In genomic region chr7:12257582-12257981, GRCh38 we compare ENCODE assay signal across 8 cellular contexts. TPM values are rescaled to one million over a fixed set of nuclear protein-coding genes. Genes with fewer than 3 reads are reported as not detected.
DNase-seq lines count a peak whose midpoint lies in the region; ATAC-seq and TF ChIP-seq lines count a peak whose summit lies in the region.

No MANE protein-coding gene starts in this region.

- peak; percentile 99 for ATAC-seq in GM19468 (IDR thresholded peaks at IDR 0.05; ENCODE audit: extremely low read depth, unreplicated experiment)
- peak; percentile 100 for ATAC-seq in HG03460 (IDR thresholded peaks at IDR 0.05; ENCODE audit: unreplicated experiment)

- no peak overlapping the region for H2BK15ac ChIP-seq in mesendoderm (replicated peaks; ENCODE audit: low read depth)

- no peak overlapping the region for H2BK5ac ChIP-seq in mesendoderm (ENCODE audit: low read length)

- H4K8ac ChIP-seq in mesendoderm (ENCODE audit: low read depth, low read length), result no peak overlapping the region

- TF ChIP-seq CTCF in GM12864 (IDR thresholded peaks at IDR 0.05; ENCODE audit: low read depth, low read length, missing control alignments) (no peak), WI38 (IDR thresholded peaks at IDR 0.05; ENCODE audit: low read depth, low read length) (no peak), adrenal gland (IDR thresholded peaks at IDR 0.05) (no peak)

- H3K27ac ChIP-seq in mesendoderm (ENCODE audit: low read depth, low read length), result no peak overlapping the region
- H3K27ac ChIP-seq in adrenal gland, result no peak overlapping the region

- H3K9me3 ChIP-seq in adrenal gland (replicated peaks in 1 of 3), result no peaks in the 10 kb centered on the region

- WGBS in mesendoderm (ENCODE audit: extremely low coverage, insufficient coverage, low lambda C conversion rate), result no CpG with 5 or more reads among the region's 2 CpGs
- WGBS in adrenal gland, 4 donors, result 49 to 74% (median 61%) methylated on average over 2 of the region's 2 CpGs

- no peak overlapping the region for H3K4me3 ChIP-seq in GM12864 (ENCODE audit: low read depth, low read length)
- H3K4me3 ChIP-seq in WI38 (ENCODE audit: low read depth, low read length), result peak overlapping the region; percentile 3; the same call in 1 of the 2 replicates
- H3K4me3 ChIP-seq in mesendoderm (ENCODE audit: low read length), result no peak overlapping the region
- peak overlapping the region in 1 of 4 donors; percentile 25 for H3K4me3 ChIP-seq in adrenal gland

- no peaks in the 10 kb centered on the region for H3K79me1 ChIP-seq in mesendoderm (ENCODE audit: low read length)

- H3K79me2 ChIP-seq in mesendoderm (ENCODE audit: control insufficient read depth, insufficient read depth, low read length), result no peaks in the 10 kb centered on the region

- no peak overlapping the region for H4K5ac ChIP-seq in mesendoderm (ENCODE audit: low read length)

- H3K4me1 ChIP-seq in mesendoderm (ENCODE audit: control insufficient read depth, low read depth, low read length) (no peaks in the 10 kb centered on the region), adrenal gland (replicated peaks in 1 of 2) (no peaks in the 10 kb centered on the region)

- no peak overlapping the region for H3K9ac ChIP-seq in mesendoderm (ENCODE audit: low read length)

- peak; percentile 68 for DNase-seq in GM12864 (ENCODE audit: low read depth)
- DNase-seq in kidney glomerular epithelial cell (lab: John Stamatoyannopoulos, UW), result peak; percentile 23
- DNase-seq in mesendoderm, result no peak
- DNase-seq in NCI-H1930 (lab: John Stamatoyannopoulos, UW), result no peak
- DNase-seq in adrenal gland, result no peak

- H3K4me2 ChIP-seq in mesendoderm (ENCODE audit: low read length), result no peak overlapping the region

- intact Hi-C loops in adrenal gland (cut with DNase I), result no loop called here

- TF ChIP-seq POLR2A in adrenal gland (IDR thresholded peaks at IDR 0.05), result no peak

- no peak overlapping the region for H2AK5ac ChIP-seq in mesendoderm (ENCODE audit: low read length)

- H3K36me3 ChIP-seq in mesendoderm (ENCODE audit: control insufficient read depth, insufficient read depth, low read length) (no peaks in the 10 kb centered on the region), adrenal gland (replicated peaks in 1 of 2) (no peaks in the 10 kb centered on the region)

- H3K23ac ChIP-seq in mesendoderm (ENCODE audit: low read length), result no peak overlapping the region

- H3K56ac ChIP-seq in mesendoderm (ENCODE audit: low read length), result no peak overlapping the region

- H3K4ac ChIP-seq in mesendoderm (ENCODE audit: low read depth, low read length), result no peak overlapping the region

- H3K27me3 ChIP-seq in mesendoderm (ENCODE audit: insufficient read depth, low read length, poor library complexity) (no peaks in the 10 kb centered on the region), adrenal gland (no peaks in the 10 kb centered on the region)

- H2BK120ac ChIP-seq in mesendoderm (ENCODE audit: low read depth, low read length), result no peak overlapping the region

- no peak overlapping the region for H3K18ac ChIP-seq in mesendoderm (ENCODE audit: low read length)

RNA-seq across cellular contexts. Expression of gene TMEM106B, which starts 46.5 kb away (rescaled TPM):
- 21.7 TPM for polyA plus RNA-seq in mesendoderm (2013, experiment 1 of 2)
- polyA plus RNA-seq in mesendoderm (2013, experiment 2 of 2), result 22.7 TPM
- total RNA-seq in adrenal gland, result 100 to 1,000 TPM in 4 of 8 donors, 10 to 100 TPM in 4; 76.0 to 308 (median 98.0) TPM
- polyA plus RNA-seq in adrenal gland, result 10 to 100 TPM; 10.7 to 86.0 (median 21.9) TPM

Comparison
In these comparisons a context has a peak if more than half of its experiments do, and no peak if none do; other contexts are left out.
1. DNase-seq: peak in GM12864 (single experiment) and kidney glomerular epithelial cell (single experiment); none in mesendoderm (single experiment), NCI-H1930 (0 of 2) and adrenal gland (0 of 7).